Comparison of ENCODE assay signal across 23 cellular contexts in genomic region chr4:87342872-87343271, GRCh38. TPM values are rescaled to one million over a fixed set of nuclear protein-coding genes. Genes with fewer than 3 reads are reported as not detected.
DNase-seq lines count a peak whose midpoint lies in the region; ATAC-seq and TF ChIP-seq lines count a peak whose summit lies in the region.
"Had no signal": no experiment of that assay in that cellular context is flagged by ENCODE, and none has a peak within 500 bp of the region (broad histone marks: within the 10 kb centered on the region; RNA-seq: fewer than 3 reads in every experiment).

No MANE protein-coding gene starts in this region.

- H3K27ac ChIP-seq in ascending aorta = peak overlapping the region; percentile 41 to 46
- H3K27ac ChIP-seq in left lung = no peak overlapping the region
- peak overlapping the region; percentile 31 to 83 for H3K27ac ChIP-seq in thoracic aorta
- H3K27ac ChIP-seq: 22Rv1, C4-2B, HL-60 had no signal

- ATAC-seq in left lung (peak; percentile 79), thoracic aorta (ENCODE audit: insufficient number of reproducible peaks, low FRiP score, low read depth) (no peak)
- ATAC-seq: CD8-positive, alpha-beta T cell had no signal

- H3K4me1 ChIP-seq in ascending aorta (peaks cover 4 to 9% of the 10 kb centered on the region in 2 donors), left lung (no peaks in the 10 kb centered on the region), thoracic aorta (ENCODE audit: control insufficient read depth in 1 of 2, low read depth in 2 of 2) (peaks cover 4 to 35% of the 10 kb centered on the region in 2 donors)

- TF ChIP-seq CTCF in ascending aorta (IDR thresholded peaks at IDR 0.05) (no peak), left lung (IDR thresholded peaks at IDR 0.05) (no peak), thoracic aorta (IDR thresholded peaks at IDR 0.05) (no peak)

- H3K27me3 ChIP-seq in ascending aorta (no peaks in the 10 kb centered on the region), left lung (no peaks in the 10 kb centered on the region), thoracic aorta (replicated peaks; ENCODE audit: insufficient read depth) (no peaks in the 10 kb centered on the region)

- peaks cover 0 to 7% of the 10 kb centered on the region in 2 donors for H3K9me3 ChIP-seq in ascending aorta
- peaks cover 0 to 6% of the 10 kb centered on the region in 2 donors for H3K9me3 ChIP-seq in left lung
- H3K9me3 ChIP-seq in thoracic aorta = peaks cover 5% of the 10 kb centered on the region

- peak; percentile 5 for DNase-seq in DMS53 (lab: John Stamatoyannopoulos, UW)
- no peak for DNase-seq in DMS53 treated with DMSO at 0.1 percent for 48 hours (lab: John Stamatoyannopoulos, UW; ENCODE audit: unreplicated experiment)
- DNase-seq in ascending aorta (ENCODE audit: low spot score in 2 of 2) = no peak
- DNase-seq in left lung = no peak
- DNase-seq in thoracic aorta (ENCODE audit: low spot score) = no peak
- DNase-seq in NCI-H2107 (lab: John Stamatoyannopoulos, UW) = no peak
- no peak for DNase-seq in NCI-H128 (lab: John Stamatoyannopoulos, UW; ENCODE audit: unreplicated experiment)
- DNase-seq in KBM-7 = no peak
- DNase-seq: CD8-positive, alpha-beta T cell; DMS 273 treated with DMSO at 0.1 percent for 48 hours; DND-41; H7; NCI-H1105; NCI-H146; NCI-H1930; NCI-H2171; NCI-H524; NCI-H748 treated with DMSO at 0.1 percent for 48 hours; NK-92 treated with Interleukin-12 subunit alpha and Interleukin-12 subunit beta, amount 100 ng/mL, for 24 hours; SK-N-SH had no signal

- H3K36me3 ChIP-seq in ascending aorta (peaks cover 3 to 19% of the 10 kb centered on the region in 2 donors), left lung (peaks cover 0 to 71% of the 10 kb centered on the region in 2 donors), thoracic aorta (peaks cover 5% of the 10 kb centered on the region)

- in situ Hi-C loops in KBM-7 (cut with MboI; ENCODE audit: low pct_unique_long_range_greater_than_20kb, low sequenced_read_pairs) = no loop called here

- intact Hi-C loops in ascending aorta (cut with DNase I) = no loop called here
- intact Hi-C loops in left lung (cut with DNase I) = no loop called here

- H3K4me3 ChIP-seq in ascending aorta = no peak overlapping the region
- no peak overlapping the region for H3K4me3 ChIP-seq in left lung
- H3K4me3 ChIP-seq in thoracic aorta = no peak overlapping the region

RNA-seq across cellular contexts. Expression of gene HSD17B13, which starts 20.2 kb away (rescaled TPM):
- total RNA-seq in ascending aorta (not detected), left lung (1 to 10 TPM in 1 of 2 donors, under 1 TPM in 1; 0.41 to 1.6 TPM), thoracic aorta (under 1 TPM; 0.54 to 0.71 TPM)

RNA-seq across cellular contexts. Expression of gene HSD17B11, which starts 48.1 kb away (rescaled TPM):
- total RNA-seq in ascending aorta (29.8 TPM), left lung (10 to 100 TPM; 64.9 to 79.4 TPM), thoracic aorta (10 to 100 TPM; 43.2 to 57.6 TPM)

Comparison
In these comparisons a context has a peak if more than half of its experiments do, and no peak if none do; other contexts are left out.
1. H3K27ac ChIP-seq: peak in ascending aorta (2 of 2) and thoracic aorta (2 of 2); none in left lung (0 of 2).